ENCODE assay signal across 18 cellular contexts in the genomic region with DNA sequence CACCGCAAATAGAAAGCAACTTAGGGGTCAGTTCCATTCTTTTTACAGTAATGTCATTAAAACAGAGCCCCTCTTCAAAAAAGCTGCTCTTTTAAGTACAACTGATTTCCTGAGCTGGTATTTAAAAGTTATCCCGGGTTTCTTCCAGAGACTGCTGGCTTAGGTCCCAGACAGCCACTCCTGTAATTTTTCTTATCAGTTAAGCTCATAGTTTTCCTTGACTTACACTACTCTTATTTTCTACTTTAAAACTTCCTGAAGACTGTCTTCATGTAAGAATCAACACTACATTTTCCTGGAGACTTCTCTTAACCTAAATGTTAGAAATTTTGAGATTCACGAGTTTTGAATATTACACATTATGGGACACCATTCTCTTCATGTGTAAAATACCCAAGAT. TPM values are rescaled to one million over a fixed set of nuclear protein-coding genes. Genes with fewer than 3 reads are reported as not detected.
A peak's percentile ranks its signal among the peaks of the same experiment; 100 is the strongest.
DNase-seq lines count a peak whose midpoint lies in the region; ATAC-seq and TF ChIP-seq lines count a peak whose summit lies in the region.
"Had no signal": no experiment of that assay in that cellular context is flagged by ENCODE, and none has a peak within 500 bp of the region (broad histone marks: within the 10 kb centered on the region; RNA-seq: fewer than 3 reads in every experiment).

No MANE protein-coding gene starts in this region.

- H3K9me3 Mint-ChIP-seq in H9, result no peaks in the 10 kb centered on the region
- H3K9me3 Mint-ChIP-seq in WTC11, result no peaks in the 10 kb centered on the region
- H3K9me3 Mint-ChIP-seq: activated T-cell treated with anti-CD3 and anti-CD28 coated beads, Interleukin-2, amount 50 U/mL, for 4 hours; memory B cell had no signal

- peak overlapping the region in 2 of 3 experiments; percentile 26 to 54; a peak in 1 of 7 replicates for H3K27ac Mint-ChIP-seq in H9
- H3K27ac Mint-ChIP-seq in WTC11, result peak overlapping the region; percentile 8; the same call in 1 of the 2 replicates

- H4K91ac ChIP-seq in H9 (ENCODE audit: insufficient read length, low read depth, low read length), result no peak overlapping the region

- H3K4me3 ChIP-seq in fibroblast of villous mesenchyme (ENCODE audit: low read depth, low read length), result no peak overlapping the region
- H3K4me3 ChIP-seq: GM12878, thoracic aorta had no signal

- H3K18ac ChIP-seq in H9 (ENCODE audit: insufficient read length, low read depth, low read length), result no peak overlapping the region

- DNase-seq in H9, result no peak
- DNase-seq in WTC11 (ENCODE audit: low spot score), result no peak
- DNase-seq in fibroblast of villous mesenchyme (ENCODE audit: low read depth), result peak; percentile 68
- DNase-seq in pulmonary artery endothelial cell (ENCODE audit: low read depth, low spot score), result peak; percentile 24
- DNase-seq in activated gamma-delta T cell (lab: John Stamatoyannopoulos, UW), result no peak
- no peak for DNase-seq in sciatic nerve (ENCODE audit: low spot score)
- DNase-seq: activated CD4-positive, alpha-beta T cell treated with anti-CD3 and anti-CD28 coated beads, Interleukin-2, amount 50 U/mL, for 4 hours; activated T-cell treated with anti-CD3 and anti-CD28 coated beads, Interleukin-2, amount 50 U/mL, for 4 hours; amniotic stem cell; dorsolateral prefrontal cortex; NCI-H774; posterior cingulate gyrus had no signal

- H2BK15ac ChIP-seq in H9 (ENCODE audit: low read depth, low read length), result no peak overlapping the region

- no peak overlapping the region for H2AFZ ChIP-seq in H9 (ENCODE audit: low read length)

- H3T11ph ChIP-seq in H9 (ENCODE audit: low read length), result no peak overlapping the region

- TF ChIP-seq CTCF in H9 (conservative IDR thresholded peaks at IDR 0.05), result no peak
- no peak for TF ChIP-seq CTCF in WTC11 (IDR thresholded peaks at IDR 0.05)
- no peak for TF ChIP-seq CTCF in fibroblast of villous mesenchyme (IDR thresholded peaks at IDR 0.05; ENCODE audit: insufficient read depth, low read depth, low read length)

- H3K27ac ChIP-seq in H9 (ENCODE audit: insufficient read length, low read depth, low read length), result no peak overlapping the region
- H3K27ac ChIP-seq: C4-2B, RWPE1, thoracic aorta had no signal

- H3K14ac ChIP-seq in H9 (ENCODE audit: insufficient read depth, low read length), result no peak overlapping the region

- H3K79me2 ChIP-seq in H9 (ENCODE audit: insufficient read depth, low read length), result no peaks in the 10 kb centered on the region

- no peak overlapping the region for H3K23ac ChIP-seq in H9 (ENCODE audit: insufficient read length, low read depth, low read length)

- no peak overlapping the region for H4K8ac ChIP-seq in H9 (replicated peaks; ENCODE audit: insufficient read length, low read depth, low read length)

- H4K5ac ChIP-seq in H9 (ENCODE audit: insufficient read length, low read depth, low read length), result no peak overlapping the region

- no peaks in the 10 kb centered on the region for H4K20me1 ChIP-seq in H9 (ENCODE audit: control insufficient read depth, insufficient read depth, insufficient read length)

- ATAC-seq in WTC11 (no peak), HG02678 (IDR thresholded peaks at IDR 0.05; ENCODE audit: unreplicated experiment) (no peak), sciatic nerve (no peak)
- ATAC-seq: activated T-cell treated with anti-CD3 and anti-CD28 coated beads, Interleukin-2, amount 50 U/mL, for 4 hours had no signal

- CTCF ChIA-PET in WTC11 (lab: Charles Lee), result no interaction called here

- no peaks in the 10 kb centered on the region for H3K9me3 ChIP-seq in H9 (ENCODE audit: control insufficient read depth, low read depth, low read length)
- H3K9me3 ChIP-seq: thoracic aorta had no signal

- no peak overlapping the region for H3K4ac ChIP-seq in H9 (ENCODE audit: low read depth, low read length)

- H3K36me3 Mint-ChIP-seq in H9 (ENCODE audit: insufficient read depth in 1 of 3, low read depth in 3 of 3) (peaks cover 0 to 8% (median 4%) of the 10 kb centered on the region in 3 experiments; a peak in 4 of 7 replicates), WTC11 (peaks cover 11% of the 10 kb centered on the region)

- no peak overlapping the region for H3K4me3 Mint-ChIP-seq in H9
- no peak overlapping the region for H3K4me3 Mint-ChIP-seq in WTC11
- H3K4me3 Mint-ChIP-seq: activated T-cell treated with anti-CD3 and anti-CD28 coated beads, Interleukin-2, amount 50 U/mL, for 4 hours; memory B cell had no signal

- no peak overlapping the region for H2BK12ac ChIP-seq in H9 (ENCODE audit: insufficient read length, low read depth, low read length)

- no peak overlapping the region for H3K56ac ChIP-seq in H9 (ENCODE audit: insufficient read length, low read depth, low read length)

- no CpG with 5 or more reads among the region's 3 CpGs for WGBS in H9 (ENCODE audit: extremely low coverage, insufficient read length, low lambda C conversion rate)

- POLR2A ChIA-PET in WTC11 (lab: Charles Lee), result no interaction called here

- no peaks in the 10 kb centered on the region for H3K4me1 ChIP-seq in H9 (ENCODE audit: insufficient read depth, low read length)

- intact Hi-C loops in sciatic nerve (cut with DNase I), result no loop called here

- H3K4me2 ChIP-seq in H9 (ENCODE audit: insufficient read depth, insufficient read length, low read length), result no peak overlapping the region

- H3K27me3 Mint-ChIP-seq in H9 (ENCODE audit: low read depth), result no peaks in the 10 kb centered on the region
- H3K27me3 Mint-ChIP-seq in WTC11 (ENCODE audit: low read depth), result no peaks in the 10 kb centered on the region
- H3K27me3 Mint-ChIP-seq: memory B cell had no signal

- H3K4me1 Mint-ChIP-seq in H9 (no peaks in the 10 kb centered on the region), WTC11 (no peaks in the 10 kb centered on the region)

- H3K27me3 ChIP-seq in H9 (ENCODE audit: insufficient read depth, low read length), result no peaks in the 10 kb centered on the region
- H3K27me3 ChIP-seq: dorsolateral prefrontal cortex had no signal

- no peak overlapping the region for H2BK20ac ChIP-seq in H9 (ENCODE audit: low read depth, low read length, poor library complexity, severe bottlenecking)

- H2AK5ac ChIP-seq in H9 (ENCODE audit: insufficient read length, low read length), result no peak overlapping the region

- no peak overlapping the region for H3K9ac ChIP-seq in H9 (ENCODE audit: extremely low read depth, insufficient read length, low read length)

- H2BK5ac ChIP-seq in H9 (ENCODE audit: insufficient read length, low read length), result no peak overlapping the region

- no peak overlapping the region for H2BK120ac ChIP-seq in H9 (ENCODE audit: low read depth, low read length, poor library complexity, severe bottlenecking)

- no peaks in the 10 kb centered on the region for H3K23me2 ChIP-seq in H9 (ENCODE audit: insufficient read length, low read depth, low read length, poor library complexity, severe bottlenecking)

- H3K79me1 ChIP-seq in H9 (ENCODE audit: insufficient read depth, low read depth, low read length, poor library complexity, severe bottlenecking), result no peaks in the 10 kb centered on the region

TF ChIP-seq in WTC11, 78 proteins besides CTCF, POLR2A, EP300 and RAD21:
- TF ChIP-seq, protein P1, sequence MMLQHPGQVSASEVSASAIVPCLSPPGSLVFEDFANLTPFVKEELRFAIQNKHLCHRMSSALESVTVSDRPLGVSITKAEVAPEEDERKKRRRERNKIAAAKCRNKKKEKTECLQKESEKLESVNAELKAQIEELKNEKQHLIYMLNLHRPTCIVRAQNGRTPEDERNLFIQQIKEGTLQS (CRISPR knock-in tag; conservative IDR thresholded peaks at IDR 0.05), result no peak

RNA-seq across cellular contexts. Expression of a gene that starts 48.2 kb away (rescaled TPM):
- total RNA-seq in H9 (2021) (29.2 and 31.3 TPM in 2 replicates), WTC11 (2021) (32.2 to 36.7 TPM (median 34.8 TPM) in 3 replicates), fibroblast of villous mesenchyme (36.1 and 51.4 TPM in 2 replicates), pulmonary artery endothelial cell (26.0 and 29.2 TPM in 2 replicates), sciatic nerve (32.5 TPM)

Comparison
In these comparisons a context has a peak if more than half of its experiments do, and no peak if none do; other contexts are left out.
1. DNase-seq: peak in fibroblast of villous mesenchyme (single experiment) and pulmonary artery endothelial cell (single experiment); none in H9 (single experiment), WTC11 (single experiment), activated gamma-delta T cell (single experiment) and sciatic nerve (single experiment).